In genomic region chr17:43211123-43211479, GRCh38 we compare ENCODE assay signal across 8 cellular contexts. TPM values are rescaled to one million over a fixed set of nuclear protein-coding genes. Genes with fewer than 3 reads are reported as not detected.
A peak's percentile ranks its signal among the peaks of the same experiment; 100 is the strongest.
DNase-seq lines count a peak whose midpoint lies in the region; ATAC-seq, FAIRE-seq and TF ChIP-seq lines count a peak whose summit lies in the region.

No MANE protein-coding gene starts in this region.

- H3K27ac ChIP-seq in adrenal gland: peak overlapping the region in 4 of 5 donors; percentile 2 to 83 (median 64)
- peak overlapping the region; percentile 36 to 79 for H3K27ac ChIP-seq in kidney (ENCODE audit: low read depth in 2 of 2, low read length in 2 of 2)
- peak overlapping the region; percentile 21 for H3K27ac ChIP-seq in thymus (ENCODE audit: low read depth)

- no peaks in the 10 kb centered on the region for H3K27me3 Mint-ChIP-seq in activated T-cell treated with anti-CD3 and anti-CD28 coated beads, Interleukin-2, amount 50 U/mL, for 24 hours

- TF ChIP-seq POLR2A in adrenal gland (IDR thresholded peaks at IDR 0.05): no peak

- H3K27me3 ChIP-seq in adrenal gland: no peaks in the 10 kb centered on the region
- H3K27me3 ChIP-seq in thymus (ENCODE audit: control insufficient read depth, insufficient read depth): no peaks in the 10 kb centered on the region

- no peaks in the 10 kb centered on the region for H3K9me3 Mint-ChIP-seq in activated T-cell treated with anti-CD3 and anti-CD28 coated beads, Interleukin-2, amount 50 U/mL, for 24 hours

- peaks cover 60% of the 10 kb centered on the region for H3K36me3 Mint-ChIP-seq in activated T-cell treated with anti-CD3 and anti-CD28 coated beads, Interleukin-2, amount 50 U/mL, for 24 hours (ENCODE audit: low read depth)

- no peak for FAIRE-seq in kidney (lab: Jason Lieb, UNC)

- peaks cover 35% of the 10 kb centered on the region for H3K4me1 Mint-ChIP-seq in activated T-cell treated with anti-CD3 and anti-CD28 coated beads, Interleukin-2, amount 50 U/mL, for 24 hours (ENCODE audit: low read depth)

- TF ChIP-seq CTCF in adrenal gland (IDR thresholded peaks at IDR 0.05) (no peak), kidney (IDR thresholded peaks at IDR 0.05; ENCODE audit: borderline replicate concordance, extremely low read depth, insufficient read depth) (no peak)

- peak overlapping the region; percentile 95 for H3K27ac Mint-ChIP-seq in activated T-cell treated with anti-CD3 and anti-CD28 coated beads, Interleukin-2, amount 50 U/mL, for 24 hours

- intact Hi-C loops in adrenal gland (cut with DNase I) (no loop called here), kidney (cut with DNase I) (no loop called here)

- peak overlapping the region; percentile 69 to 87 for H3K9ac ChIP-seq in kidney (ENCODE audit: low read length in 2 of 2)

- H3K9me3 ChIP-seq in adrenal gland (replicated peaks in 1 of 3) (no peaks in the 10 kb centered on the region), kidney (ENCODE audit: control insufficient read depth in 1 of 2, low read length in 2 of 2) (no peaks in the 10 kb centered on the region), thymus (ENCODE audit: control insufficient read depth) (no peaks in the 10 kb centered on the region)

- H3K4me3 Mint-ChIP-seq in activated T-cell treated with anti-CD3 and anti-CD28 coated beads, Interleukin-2, amount 50 U/mL, for 24 hours: peak overlapping the region; percentile 94

- H3K36me3 ChIP-seq in adrenal gland (replicated peaks in 1 of 2) (peaks cover 0 to 62% of the 10 kb centered on the region in 2 donors), kidney (ENCODE audit: control insufficient read depth in 1 of 2, insufficient read depth in 2 of 2, low read length in 2 of 2) (peaks cover 11 to 22% of the 10 kb centered on the region in 2 donors), thymus (ENCODE audit: control insufficient read depth, insufficient read depth) (peaks cover 28% of the 10 kb centered on the region)

- H3K4me3 ChIP-seq in adrenal gland: peak overlapping the region in 2 of 4 donors; percentile 38 to 70
- peak overlapping the region; percentile 32 to 88 for H3K4me3 ChIP-seq in kidney (ENCODE audit: low read length in 2 of 2)
- peak overlapping the region; percentile 68 for H3K4me3 ChIP-seq in thymus (ENCODE audit: low read length)

- no peak for DNase-seq in activated T-cell treated with anti-CD3 and anti-CD28 coated beads, Interleukin-2, amount 50 U/mL, for 24 hours
- DNase-seq in activated T-cell treated with anti-CD3 and anti-CD28 coated beads, Interleukin-2, amount 50 U/mL, for 48 hours: no peak
- DNase-seq in adrenal gland: no peak
- no peak for DNase-seq in kidney
- no peak for DNase-seq in mesenteric fat pad (ENCODE audit: low spot score)
- DNase-seq in DMS53 treated with DMSO at 0.1 percent for 48 hours (lab: John Stamatoyannopoulos, UW; ENCODE audit: unreplicated experiment): no peak

- ATAC-seq in HG03025 (IDR thresholded peaks at IDR 0.05; ENCODE audit: low FRiP score, unreplicated experiment): no peak

- WGBS in adrenal gland, 4 donors: 34 to 45% (median 38%) methylated on average over 2 of the region's 2 CpGs
- 17% methylated on average over 2 of the region's 2 CpGs for WGBS in thymus

- peaks cover 6 to 16% of the 10 kb centered on the region in 2 donors for H3K4me1 ChIP-seq in adrenal gland (replicated peaks in 1 of 2)
- H3K4me1 ChIP-seq in kidney (ENCODE audit: control insufficient read depth in 1 of 2, insufficient read depth in 1 of 2, low read depth in 1 of 2, low read length in 2 of 2): peaks cover 9 to 20% of the 10 kb centered on the region in 2 donors
- H3K4me1 ChIP-seq in thymus (ENCODE audit: control insufficient read depth, insufficient read depth, low read length): peaks cover 21% of the 10 kb centered on the region

RNA-seq across cellular contexts. Expression of gene TMEM106A, which starts 0.6 kb away (rescaled TPM):
- 10 to 100 TPM in 4 of 8 donors, 1 to 10 TPM in 4; 3.0 to 20.1 (median 10.0) TPM for total RNA-seq in adrenal gland
- polyA plus RNA-seq in adrenal gland: 1 to 10 TPM; 1.9 to 9.2 (median 4.5) TPM
- 18.1 TPM for total RNA-seq in kidney
- polyA plus RNA-seq in kidney (ENCODE audit: insufficient read depth, low read depth, low replicate concordance): 15.7 TPM
- polyA plus RNA-seq in thymus: 4.4 TPM
- 25.4 TPM for total RNA-seq in mesenteric fat pad

RNA-seq across cellular contexts. Expression of gene CCDC200, which starts 17.3 kb away (rescaled TPM):
- total RNA-seq in adrenal gland (not detected), kidney (not detected), mesenteric fat pad (not detected)
- polyA plus RNA-seq in adrenal gland (not detected), kidney (ENCODE audit: insufficient read depth, low read depth, low replicate concordance) (not detected), thymus (0.39 TPM)

RNA-seq across cellular contexts. Expression of gene RNU2-1, which starts 22.7 kb away (rescaled TPM):
- total RNA-seq in adrenal gland (1,000 to 10,000 TPM in 4 of 8 donors, not detected in 4; 1,199 to 3,253 (median 2,829) TPM), kidney (9,871 TPM), mesenteric fat pad (7,388 TPM)
- polyA plus RNA-seq in adrenal gland (not detected), kidney (ENCODE audit: insufficient read depth, low read depth, low replicate concordance) (not detected), thymus (not detected)

RNA-seq across cellular contexts. Expression of gene NBR1, which starts 40.1 kb away (rescaled TPM):
- 100 to 1,000 TPM in 7 of 8 donors, 10 to 100 TPM in 1; 68.2 to 139 (median 112) TPM for total RNA-seq in adrenal gland
- 10 to 100 TPM; 38.6 to 83.4 (median 39.9) TPM for polyA plus RNA-seq in adrenal gland
- 88.9 TPM for total RNA-seq in kidney
- polyA plus RNA-seq in kidney (ENCODE audit: insufficient read depth, low read depth, low replicate concordance): 50.4 TPM
- 50.1 TPM for polyA plus RNA-seq in thymus
- 57.1 TPM for total RNA-seq in mesenteric fat pad
